7 cellular contexts compared by ENCODE assay signal in the genomic region with DNA sequence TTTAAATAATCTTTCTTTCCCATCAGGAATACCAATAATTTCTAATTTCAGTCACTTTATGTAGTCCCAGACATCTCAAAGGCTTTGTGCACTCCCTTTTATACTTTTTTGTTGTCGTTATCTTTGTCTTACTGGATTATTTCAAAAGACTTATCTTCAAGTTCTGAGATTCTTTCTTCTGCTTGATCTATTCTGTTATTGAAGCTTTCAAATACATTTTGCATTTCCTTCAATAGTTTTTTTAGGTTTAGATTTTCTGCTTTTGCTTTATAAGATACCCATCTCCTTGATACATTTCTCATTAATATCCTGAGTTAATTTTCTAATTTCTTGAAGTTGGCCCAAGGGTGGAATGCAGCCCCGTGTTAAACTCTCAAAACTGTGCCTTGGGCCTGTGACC.
"Had no signal": no experiment of that assay in that cellular context is flagged by ENCODE, and none has a peak within 500 bp of the region (broad histone marks: within the 10 kb centered on the region; RNA-seq: fewer than 3 reads in every experiment).

No MANE protein-coding gene starts in this region.

- DNase-seq: GOT3, H7, IMR-90, KG1 had no signal

- H3K4me1 ChIP-seq: HAP-1 had no signal

- H3K4me3 ChIP-seq: HAP-1, K562 had no signal

- FAIRE-seq: K562 had no signal

- ATAC-seq: HCT116, K562 had no signal

- H3K36me3 ChIP-seq: HAP-1 had no signal
